10 cellular contexts compared by ENCODE assay signal in genomic region chr22:38261478-38261803, GRCh38. TPM values are rescaled to one million over a fixed set of nuclear protein-coding genes. Genes with fewer than 3 reads are reported as not detected.
DNase-seq lines count a peak whose midpoint lies in the region; ATAC-seq and TF ChIP-seq lines count a peak whose summit lies in the region.
"Had no signal": no experiment of that assay in that cellular context is flagged by ENCODE, and none has a peak within 500 bp of the region (broad histone marks: within the 10 kb centered on the region; RNA-seq: fewer than 3 reads in every experiment).

No MANE protein-coding gene starts in this region.

- ATAC-seq in upper lobe of right lung (no peak), GM19035 (IDR thresholded peaks at IDR 0.05; ENCODE audit: unreplicated experiment) (no peak)

- H3K4me3 ChIP-seq in right atrium auricular region (no peak overlapping the region), upper lobe of right lung (no peak overlapping the region), A673 (ENCODE audit: low read depth, low read length, poor library complexity, severe bottlenecking) (no peak overlapping the region)

- H3K36me3 ChIP-seq in right atrium auricular region (peaks cover 8% of the 10 kb centered on the region), upper lobe of right lung (peaks cover 7% of the 10 kb centered on the region), A673 (ENCODE audit: insufficient read depth, low read length, poor library complexity, severe bottlenecking) (no peaks in the 10 kb centered on the region)

- H3K9me3 ChIP-seq in right atrium auricular region = no peaks in the 10 kb centered on the region
- H3K9me3 ChIP-seq in upper lobe of right lung = no peaks in the 10 kb centered on the region
- no peaks in the 10 kb centered on the region for H3K9me3 ChIP-seq in A673 (ENCODE audit: low read depth, low read length, poor library complexity, severe bottlenecking)

- peak overlapping the region; percentile 71 to 86 for H3K27ac ChIP-seq in right atrium auricular region
- H3K27ac ChIP-seq in upper lobe of right lung = peak overlapping the region; percentile 70
- no peak overlapping the region for H3K27ac ChIP-seq in A673 (ENCODE audit: low read depth, low read length, poor library complexity, severe bottlenecking)
- H3K27ac ChIP-seq: foreskin keratinocyte, VCaP had no signal

- H3K4me1 ChIP-seq in right atrium auricular region = peaks cover 0 to 92% of the 10 kb centered on the region in 2 donors
- H3K4me1 ChIP-seq in upper lobe of right lung = peaks cover 58% of the 10 kb centered on the region
- peaks cover 7% of the 10 kb centered on the region for H3K4me1 ChIP-seq in A673 (ENCODE audit: insufficient read depth, low read length, poor library complexity, severe bottlenecking)
- H3K4me1 ChIP-seq: foreskin keratinocyte had no signal

- H3K27me3 ChIP-seq in right atrium auricular region (no peaks in the 10 kb centered on the region), upper lobe of right lung (no peaks in the 10 kb centered on the region), A673 (replicated peaks; ENCODE audit: insufficient read depth, low read depth, low read length, poor library complexity) (no peaks in the 10 kb centered on the region)
- H3K27me3 ChIP-seq: foreskin keratinocyte had no signal

- H3K27me3 Mint-ChIP-seq in osteocyte (ENCODE audit: unreplicated experiment) = no peaks in the 10 kb centered on the region

- no TSS peak for BruUV-seq in A673 (replicated peaks; lab: Mats Ljungman, UMichigan)

- H3K36me3 Mint-ChIP-seq in osteocyte (ENCODE audit: unreplicated experiment) = peaks cover 11% of the 10 kb centered on the region

- no peak overlapping the region for H3K4me3 Mint-ChIP-seq in osteocyte (ENCODE audit: unreplicated experiment)

- DNase-seq in right atrium auricular region (ENCODE audit: low spot score) (no peak), cardiac septum (ENCODE audit: low spot score) (no peak), fibroblast of peridontal ligament (ENCODE audit: extremely low read depth) (peak; percentile 21), osteocyte (ENCODE audit: extremely low spot score, unreplicated experiment) (no peak), upper lobe of right lung (no peak), A673 (ENCODE audit: low spot score) (no peak)
- no peak for DNase-seq in activated naive CD4-positive, alpha-beta T cell treated with anti-CD3 and anti-CD28 coated beads, Interleukin-2, amount 50 U/mL, for 16 hours

- no peaks in the 10 kb centered on the region for H3K9me3 Mint-ChIP-seq in osteocyte (ENCODE audit: unreplicated experiment)

- TF ChIP-seq CTCF in right atrium auricular region (IDR thresholded peaks at IDR 0.05) = no peak
- no peak for TF ChIP-seq CTCF in osteocyte (IDR thresholded peaks at IDR 0.05)
- no peak for TF ChIP-seq CTCF in upper lobe of right lung (IDR thresholded peaks at IDR 0.05)
- TF ChIP-seq CTCF in A673 (conservative IDR thresholded peaks at IDR 0.05; ENCODE audit: low read depth, low read length) = no peak

- POLR2A ChIA-PET in A673 (lab: Charles Lee; ENCODE audit: low non-redundant PET) = no interaction called here

- intact Hi-C loops in cardiac septum (cut with DNase I) = loop anchor here (5.0 kb wide), 1 partner anchor 91 kb away; no protein-coding TSS in a partner anchor
- intact Hi-C loops in upper lobe of right lung (cut with DNase I) = no loop called here
- intact Hi-C loops in A673 (cut with micrococcal nuclease; ENCODE audit: unreplicated experiment) = no loop called here

- CTCF ChIA-PET in A673 (lab: Charles Lee) = no interaction called here

- peaks cover 42% of the 10 kb centered on the region for H3K4me1 Mint-ChIP-seq in osteocyte (ENCODE audit: unreplicated experiment)

- peak overlapping the region; percentile 61 for H3K27ac Mint-ChIP-seq in osteocyte (ENCODE audit: unreplicated experiment)

RNA-seq across cellular contexts. Expression of gene TMEM184B, which starts 11.4 kb away (rescaled TPM):
- 10 to 100 TPM; 51.2 to 76.1 TPM for total RNA-seq in right atrium auricular region
- total RNA-seq in cardiac septum = 58.1 TPM
- total RNA-seq in osteocyte = 88.0 and 90.5 TPM in 2 replicates
- total RNA-seq in upper lobe of right lung = 79.2 TPM
- total RNA-seq in A673 (2021) = 45.6 and 50.9 TPM in 2 replicates

RNA-seq across cellular contexts. Expression of gene CSNK1E, which starts 55.8 kb away (rescaled TPM):
- 10 to 100 TPM; 41.8 to 78.8 TPM for total RNA-seq in right atrium auricular region
- 95.7 TPM for total RNA-seq in cardiac septum
- total RNA-seq in osteocyte = 175 and 176 TPM in 2 replicates
- total RNA-seq in upper lobe of right lung = 115 TPM
- total RNA-seq in A673 (2021) = 196 and 200 TPM in 2 replicates

RNA-seq across cellular contexts. Expression of gene MAFF, which starts 59.6 kb away (rescaled TPM):
- 10 to 100 TPM; 24.8 to 43.5 TPM for total RNA-seq in right atrium auricular region
- 9.8 TPM for total RNA-seq in cardiac septum
- total RNA-seq in osteocyte = 9.9 and 17.0 TPM in 2 replicates
- 48.9 TPM for total RNA-seq in upper lobe of right lung
- total RNA-seq in A673 (2021) = 5.0 and 6.3 TPM in 2 replicates
